Comparison of ENCODE assay signal across 8 cellular contexts in the genomic region with DNA sequence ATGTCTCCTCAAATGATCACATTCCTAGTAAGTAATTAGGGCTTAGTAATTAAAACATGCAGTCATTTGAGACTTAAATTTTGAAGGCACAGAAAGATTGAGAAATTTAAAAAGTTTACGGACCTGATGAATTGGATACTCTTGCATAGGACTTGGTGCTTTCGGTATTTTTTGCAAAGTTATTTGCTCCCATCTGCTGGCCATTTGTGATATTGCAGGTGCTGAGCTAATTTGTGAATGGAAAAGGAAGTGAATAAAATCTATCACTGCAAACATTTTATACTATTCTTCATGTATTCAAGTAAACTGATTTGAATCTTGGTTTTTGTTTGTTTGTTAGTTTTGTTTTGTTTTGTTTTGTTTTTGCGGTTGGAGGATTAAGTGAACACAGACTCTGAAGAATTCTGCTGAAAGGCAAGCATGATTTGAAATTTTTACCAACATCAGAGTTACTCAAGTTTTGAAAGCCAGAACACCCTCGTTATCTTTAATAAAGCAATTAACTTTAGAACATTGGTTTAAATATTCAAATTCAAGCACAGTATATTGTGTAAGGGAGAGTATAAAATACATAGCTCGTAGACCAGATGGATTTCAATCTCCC.
A peak's percentile ranks its signal among the peaks of the same experiment; 100 is the strongest.
DNase-seq lines count a peak whose midpoint lies in the region; ATAC-seq, FAIRE-seq and TF ChIP-seq lines count a peak whose summit lies in the region.

No MANE protein-coding gene starts in this region.

- DNase-seq in D721Med (ENCODE audit: insufficient read length, low spot score) (no peak), HL-60 (ENCODE audit: low read depth in 1 of 2, low spot score in 1 of 2) (peak; percentile 16 to 32), Peyer's patch (peak in 1 of 3 donors; percentile 83), ascending aorta (ENCODE audit: low spot score in 2 of 2) (peak in 1 of 2 donors; percentile 70), iPS-NIHi11 (ENCODE audit: low spot score) (peak; percentile 35)
- peak; percentile 3 to 41 for DNase-seq in stimulated activated CD4-positive, alpha-beta T cell treated with anti-CD3 and anti-CD28 coated beads, Interleukin-12 subunit alpha, Interleukin-12 subunit beta, amount 100 ng/mL, for 24 hours (ENCODE audit: low read depth in 2 of 2)

- H3K4me1 Mint-ChIP-seq in stimulated activated memory B cell treated with anti-CD40 and anti-IgM and Interleukin-4, amounts not matched to agents 10 μg/mL and 1 μg/mL and 100 μg/mL, for 72 hours, result no peaks in the 10 kb centered on the region

- intact Hi-C loops in ascending aorta (cut with DNase I), result no loop called here

- H3K36me3 ChIP-seq in Peyer's patch (no peaks in the 10 kb centered on the region), ascending aorta (no peaks in the 10 kb centered on the region)

- no peak overlapping the region for H3K4me3 Mint-ChIP-seq in stimulated activated memory B cell treated with anti-CD40 and anti-IgM and Interleukin-4, amounts not matched to agents 10 μg/mL and 1 μg/mL and 100 μg/mL, for 72 hours

- H3K9me3 ChIP-seq in Peyer's patch (no peaks in the 10 kb centered on the region), ascending aorta (no peaks in the 10 kb centered on the region)

- no peaks in the 10 kb centered on the region for H3K27me3 ChIP-seq in HL-60 (ENCODE audit: insufficient read depth, poor library complexity, severe bottlenecking)
- no peaks in the 10 kb centered on the region for H3K27me3 ChIP-seq in Peyer's patch
- H3K27me3 ChIP-seq in ascending aorta, result no peaks in the 10 kb centered on the region

- no peaks in the 10 kb centered on the region for H3K36me3 Mint-ChIP-seq in stimulated activated memory B cell treated with anti-CD40 and anti-IgM and Interleukin-4, amounts not matched to agents 10 μg/mL and 1 μg/mL and 100 μg/mL, for 72 hours

- H3K4me1 ChIP-seq in Peyer's patch (peaks cover 0 to 2% (median 0%) of the 10 kb centered on the region in 4 donors), ascending aorta (no peaks in the 10 kb centered on the region)

- H3K27me3 Mint-ChIP-seq in stimulated activated memory B cell treated with anti-CD40 and anti-IgM and Interleukin-4, amounts not matched to agents 10 μg/mL and 1 μg/mL and 100 μg/mL, for 72 hours, result no peaks in the 10 kb centered on the region

- H3K27ac ChIP-seq in HL-60 (replicated peaks), result no peak overlapping the region
- H3K27ac ChIP-seq in Peyer's patch, result no peak overlapping the region
- no peak overlapping the region for H3K27ac ChIP-seq in ascending aorta

- H3K9me3 Mint-ChIP-seq in stimulated activated memory B cell treated with anti-CD40 and anti-IgM and Interleukin-4, amounts not matched to agents 10 μg/mL and 1 μg/mL and 100 μg/mL, for 72 hours, result no peaks in the 10 kb centered on the region

- no peak overlapping the region for H3K27ac Mint-ChIP-seq in stimulated activated memory B cell treated with anti-CD40 and anti-IgM and Interleukin-4, amounts not matched to agents 10 μg/mL and 1 μg/mL and 100 μg/mL, for 72 hours

- ATAC-seq in stimulated activated memory B cell treated with anti-CD40 and anti-IgM and Interleukin-4, amounts not matched to agents 10 μg/mL and 1 μg/mL and 100 μg/mL, for 72 hours, result no peak
- ATAC-seq in HG02852 (IDR thresholded peaks at IDR 0.05; ENCODE audit: unreplicated experiment), result no peak

- FAIRE-seq in D721Med (lab: Jason Lieb, UNC), result peak; percentile 41

- no peak for TF ChIP-seq POLR2A in Peyer's patch (IDR thresholded peaks at IDR 0.05)

- H3K4me3 ChIP-seq in HL-60 (replicated peaks; ENCODE audit: insufficient read depth, low read length) (no peak overlapping the region), Peyer's patch (no peak overlapping the region), ascending aorta (no peak overlapping the region)

- TF ChIP-seq CTCF in D721Med (IDR thresholded peaks at IDR 0.05; ENCODE audit: insufficient read depth, missing control alignments) (peak; percentile 87), HL-60 (IDR thresholded peaks at IDR 0.05; ENCODE audit: insufficient read depth, low read length) (peak; percentile 36), Peyer's patch (IDR thresholded peaks at IDR 0.05) (peak; percentile 34 to 93 (median 86)), ascending aorta (IDR thresholded peaks at IDR 0.05) (peak; percentile 23 to 81 (median 73))

Comparison
In these comparisons a context has a peak if more than half of its experiments do, and no peak if none do; other contexts are left out.
1. CTCF ChIP-seq: peak in every context shown above with its lines; median percentile 87 in D721Med; 86 in Peyer's patch; 73 in ascending aorta; 36 in HL-60.